Comparison of ENCODE assay signal across 1 cellular context in genomic region chr13:97423300-97424045, GRCh38.
TF ChIP-seq lines count a peak whose summit lies in the region.

No MANE protein-coding gene starts in this region.

TF ChIP-seq in K562, 482 proteins besides CTCF, POLR2A, EP300 and RAD21 (continued from another document):
- TF ChIP-seq ZMIZ1 (IDR thresholded peaks at IDR 0.05; ENCODE audit: low read depth in 2 of 2, low read length in 2 of 2) (no peak), MXI1 (IDR thresholded peaks at IDR 0.05; ENCODE audit: low read depth, low read length) (no peak), RNF219 (CRISPR knock-in tag; IDR thresholded peaks at IDR 0.05) (no peak), ZC3H11A (IDR thresholded peaks at IDR 0.05; ENCODE audit: low read depth, low read length) (no peak), SNAPC5 (CRISPR knock-in tag; IDR thresholded peaks at IDR 0.05) (no peak), SRSF7 (optimal IDR thresholded peaks at IDR 0.05; ENCODE audit: low read depth, low read length) (no peak)
